In genomic region chr11:57940044-57940781, GRCh38 we compare ENCODE assay signal across 19 cellular contexts.
"Had no signal": no experiment of that assay in that cellular context is flagged by ENCODE, and none has a peak within 500 bp of the region (broad histone marks: within the 10 kb centered on the region; RNA-seq: fewer than 3 reads in every experiment).

No MANE protein-coding gene starts in this region.

- H3K9me3 ChIP-seq: neutrophil, psoas muscle, right lobe of liver, testis, tibial nerve had no signal

- H3K4me1 ChIP-seq: psoas muscle, right lobe of liver, testis, tibial nerve had no signal

- H3K27ac ChIP-seq: cardiac muscle cell, neutrophil, psoas muscle, right lobe of liver, testis, tibial nerve had no signal

- DNase-seq: cerebellar nuclear complex; dermis blood vessel endothelial cell; foreskin fibroblast; hippocampal formation; naive thymus-derived CD4-positive, alpha-beta T cell; psoas muscle; retina; right lobe of liver; stimulated activated CD4-positive, alpha-beta T cell treated with anti-CD3 and anti-CD28 coated beads, Interleukin-2, amount 100 ng/mL, for 24 hours; stimulated activated CD4-positive, alpha-beta T cell treated with anti-CD3 and anti-CD28 coated beads, Interleukin-4, amount 100 ng/mL, for 4 hours; stimulated activated naive B cell treated with anti-CD40 and anti-IgM and Interleukin-4, amounts not matched to agents 10 μg/mL and 1 μg/mL and 100 μg/mL, for 72 hours; stimulated activated naive CD8-positive, alpha-beta T cell treated with anti-CD3 and anti-CD28 coated beads, Interleukin-15, amount 100 ng/mL, for 72 hours; testis had no signal

- H3K27me3 ChIP-seq: cardiac muscle cell, neutrophil, right lobe of liver, testis, tibial nerve had no signal

- FAIRE-seq: colon, islet of Langerhans had no signal

- H3K4me3 ChIP-seq: cardiac muscle cell, psoas muscle, right lobe of liver, testis, tibial nerve had no signal

- ATAC-seq: left lobe of liver; naive thymus-derived CD4-positive, alpha-beta T cell; psoas muscle; right lobe of liver; stimulated activated naive B cell treated with anti-CD40 and anti-IgM and Interleukin-4, amounts not matched to agents 10 μg/mL and 1 μg/mL and 100 μg/mL, for 72 hours; stimulated activated naive CD8-positive, alpha-beta T cell treated with anti-CD3 and anti-CD28 coated beads, Interleukin-15, amount 100 ng/mL, for 72 hours had no signal

- H3K36me3 ChIP-seq: cardiac muscle cell, neutrophil, right lobe of liver, tibial nerve had no signal
